Comparison of ENCODE assay signal across 23 cellular contexts in genomic region chr4:74120086-74120485, GRCh38. TPM values are rescaled to one million over a fixed set of nuclear protein-coding genes. Genes with fewer than 3 reads are reported as not detected.
A peak's percentile ranks its signal among the peaks of the same experiment; 100 is the strongest.
DNase-seq lines count a peak whose midpoint lies in the region; ATAC-seq, FAIRE-seq and TF ChIP-seq lines count a peak whose summit lies in the region.
"Had no signal": no experiment of that assay in that cellular context is flagged by ENCODE, and none has a peak within 500 bp of the region (broad histone marks: within the 10 kb centered on the region; RNA-seq: fewer than 3 reads in every experiment).

No MANE protein-coding gene starts in this region.

- H3K9me3 ChIP-seq in GM23248 (ENCODE audit: low read depth) (no peaks in the 10 kb centered on the region), SJCRH30 (replicated peaks) (no peaks in the 10 kb centered on the region; the same call in 1 of the 2 replicates)
- H3K9me3 ChIP-seq: Caco-2, HAP-1 had no signal

- H3K27me3 Mint-ChIP-seq in immature natural killer cell (ENCODE audit: low read depth in 3 of 3): peaks cover 0 to 2% (median 0%) of the 10 kb centered on the region in 3 donors

- peaks cover 32% of the 10 kb centered on the region for H3F3A ChIP-seq in GM23248 (ENCODE audit: insufficient read depth)

- H3K79me2 ChIP-seq in GM23248 (ENCODE audit: insufficient read depth): no peaks in the 10 kb centered on the region

- ATAC-seq in HG03342 (IDR thresholded peaks at IDR 0.05; ENCODE audit: unreplicated experiment): no peak
- no peak for ATAC-seq in HG02852 (IDR thresholded peaks at IDR 0.05; ENCODE audit: unreplicated experiment)
- ATAC-seq: A549; CD8-positive, alpha-beta T cell had no signal

- in situ Hi-C loops in GM23248 (cut with MboI): no loop called here

- H3K4me3 ChIP-seq in GM23248 (no peak overlapping the region), bronchial epithelial cell (ENCODE audit: low read depth, low read length) (no peak overlapping the region), foreskin fibroblast (ENCODE audit: low read depth in 1 of 2, low read length in 2 of 2) (no peak overlapping the region), SJCRH30 (no peak overlapping the region)
- H3K4me3 ChIP-seq: A549, BLaER1, HAP-1 had no signal

- no peaks in the 10 kb centered on the region for H3K27me3 ChIP-seq in GM23248 (replicated peaks; ENCODE audit: insufficient read depth)
- no peaks in the 10 kb centered on the region for H3K27me3 ChIP-seq in bronchial epithelial cell (ENCODE audit: control insufficient read depth, insufficient read depth, low read length)
- H3K27me3 ChIP-seq in SJCRH30: no peaks in the 10 kb centered on the region
- H3K27me3 ChIP-seq: BLaER1 had no signal

- H3K36me3 Mint-ChIP-seq in immature natural killer cell: no peaks in the 10 kb centered on the region
- H3K36me3 Mint-ChIP-seq: CD4-positive, CD25-positive, alpha-beta regulatory T cell; CD8-positive, alpha-beta T cell had no signal

- no peak overlapping the region for H3K4me3 Mint-ChIP-seq in immature natural killer cell
- H3K4me3 Mint-ChIP-seq: B cell; CD4-positive, CD25-positive, alpha-beta regulatory T cell; CD8-positive, alpha-beta T cell; HFFc6 had no signal

- no peaks in the 10 kb centered on the region for H3K9me3 Mint-ChIP-seq in immature natural killer cell
- H3K9me3 Mint-ChIP-seq: CD8-positive, alpha-beta T cell; HFFc6 had no signal

- no peaks in the 10 kb centered on the region for H3K4me1 Mint-ChIP-seq in immature natural killer cell
- H3K4me1 Mint-ChIP-seq: B cell; CD4-positive, CD25-positive, alpha-beta regulatory T cell had no signal

- no peaks in the 10 kb centered on the region for H3K9me2 ChIP-seq in GM23248 (ENCODE audit: insufficient read depth)

- DNase-seq in GM23248: peak; percentile 56
- no peak for DNase-seq in bronchial epithelial cell (ENCODE audit: low read depth)
- peak; percentile 41 to 73 for DNase-seq in foreskin fibroblast
- DNase-seq in immature natural killer cell: no peak
- DNase-seq in SJCRH30: no peak
- DNase-seq: 8988T; Caco-2; CD4-positive, CD25-positive, alpha-beta regulatory T cell; CD8-positive, alpha-beta T cell; DMS153; DND-41; GOT3; HFFc6 had no signal

- H2AFZ ChIP-seq in GM23248: no peak overlapping the region

- 17 to 42% methylated on average over 1 of the region's 1 CpG for WGBS in GM23248 (ENCODE audit: low coverage in 1 of 2, low lambda C conversion rate in 2 of 2, missing lambda C conversion rate in 2 of 2), 2 experiments

- H3K36me3 ChIP-seq in GM23248 (ENCODE audit: low read depth): no peaks in the 10 kb centered on the region
- no peaks in the 10 kb centered on the region for H3K36me3 ChIP-seq in bronchial epithelial cell (ENCODE audit: control insufficient read depth, insufficient read depth, low read length)
- no peaks in the 10 kb centered on the region for H3K36me3 ChIP-seq in SJCRH30
- H3K36me3 ChIP-seq: BLaER1, HAP-1 had no signal

- TF ChIP-seq CTCF in bronchial epithelial cell (IDR thresholded peaks at IDR 0.05; ENCODE audit: insufficient read depth, low read length, severe bottlenecking) (no peak), foreskin fibroblast (IDR thresholded peaks at IDR 0.05; ENCODE audit: low read depth, low read length) (no peak)

- no peak overlapping the region for H3K9ac ChIP-seq in GM23248
- H3K9ac ChIP-seq: BLaER1 had no signal

- H3K4me1 ChIP-seq in GM23248 (ENCODE audit: insufficient read depth) (peaks cover 35% of the 10 kb centered on the region), SJCRH30 (peaks cover 7% of the 10 kb centered on the region; the same call in 1 of the 2 replicates)
- H3K4me1 ChIP-seq: Caco-2, HAP-1 had no signal

- H3K27ac ChIP-seq in GM23248 (no peak overlapping the region), SJCRH30 (no peak overlapping the region)
- H3K27ac ChIP-seq: BLaER1, C4-2B had no signal

- no peak overlapping the region for H3K27ac Mint-ChIP-seq in immature natural killer cell
- H3K27ac Mint-ChIP-seq: B cell; CD8-positive, alpha-beta T cell; HFFc6 had no signal

- H4K20me1 ChIP-seq in GM23248 (ENCODE audit: insufficient read depth): no peaks in the 10 kb centered on the region
- H4K20me1 ChIP-seq: BLaER1 had no signal

- no peak overlapping the region for H3K4me2 ChIP-seq in GM23248 (ENCODE audit: unreplicated experiment)
- H3K4me2 ChIP-seq: A549, BLaER1 had no signal

- FAIRE-seq in bronchial epithelial cell (lab: Jason Lieb, UNC): peak; percentile 64
- FAIRE-seq: A549, G401.6, GM12892, H54 had no signal

RNA-seq across cellular contexts. Expression of gene CXCL2, which starts 21.1 kb away (rescaled TPM):
- 2.4 and 6.7 TPM in 2 replicates for total RNA-seq in GM23248 (2014; rRNA removed; shearing (Covaris generic))
- polyA plus RNA-seq in GM23248 (2016; fragmentation: Nextera tagmentation; extraction: Ambion mirVana) (6.0 TPM in 2 replicates), immature natural killer cell (1 to 10 TPM in 1 of 3 donors, not detected in 2; 1.3 TPM)
- 5.5 and 7.9 TPM in 2 replicates for total RNA-seq in bronchial epithelial cell
- 0.18 and 0.89 TPM in 2 replicates for total RNA-seq in SJCRH30 (2014; rRNA removed; shearing (Covaris generic))
- total RNA-seq: B cell had no signal
- polyA plus RNA-seq: CD4-positive, CD25-positive, alpha-beta regulatory T cell had no signal

RNA-seq across cellular contexts. Expression of gene MTHFD2L, which starts 37.8 kb away (rescaled TPM):
- 6.3 and 10.7 TPM in 2 replicates for total RNA-seq in GM23248 (2014; rRNA removed; shearing (Covaris generic))
- polyA plus RNA-seq in GM23248 (2016; fragmentation: Nextera tagmentation; extraction: Ambion mirVana) (7.9 and 9.0 TPM in 2 replicates), immature natural killer cell (1 to 10 TPM; 4.5 to 5.7 (median 4.6) TPM)
- total RNA-seq in bronchial epithelial cell: 24.2 and 29.0 TPM in 2 replicates
- 29.6 and 33.3 TPM in 2 replicates for total RNA-seq in SJCRH30 (2014; rRNA removed; shearing (Covaris generic))

Comparison
In these comparisons a context has a peak if more than half of its experiments do, and no peak if none do; other contexts are left out.
1. DNase-seq: peak in GM23248 (single experiment) and foreskin fibroblast (2 of 2); none in bronchial epithelial cell (single experiment), immature natural killer cell (0 of 3) and SJCRH30 (0 of 2).